10 cellular contexts compared by ENCODE assay signal in the genomic region with DNA sequence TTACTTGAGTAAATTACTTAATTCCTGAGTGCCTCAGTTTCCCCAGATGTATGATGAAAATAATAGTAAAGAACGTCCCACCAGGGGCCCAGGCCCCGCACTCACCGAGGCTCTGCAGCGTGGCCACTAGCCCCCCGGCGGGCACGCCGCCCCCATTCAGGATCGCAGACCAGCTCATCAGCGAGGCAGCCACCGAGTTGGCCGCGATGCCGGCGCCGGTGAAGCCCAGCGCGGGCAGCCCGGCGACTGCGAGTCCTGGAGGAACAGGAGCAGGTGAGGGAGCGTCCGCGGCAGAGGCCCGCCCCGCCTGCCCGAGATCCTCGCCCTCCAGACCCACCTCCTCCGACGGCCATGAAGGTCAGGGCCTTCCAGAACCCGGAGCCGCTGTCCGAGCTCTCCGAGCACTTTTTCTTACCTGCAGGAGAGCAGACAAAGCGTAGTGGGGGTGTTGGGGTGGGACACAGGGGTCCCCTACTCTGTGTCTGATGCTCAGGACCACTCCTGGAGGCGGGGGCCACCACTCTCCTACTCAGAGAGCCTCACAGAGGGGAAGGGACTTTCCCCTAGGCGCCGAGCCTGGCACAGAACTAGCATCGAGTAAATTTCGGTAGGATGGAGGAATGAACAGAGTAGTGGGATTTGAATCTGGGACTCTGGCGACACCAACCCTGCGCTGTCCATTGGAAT. TPM values are rescaled to one million over a fixed set of nuclear protein-coding genes. Genes with fewer than 3 reads are reported as not detected.
"Had no signal": no experiment of that assay in that cellular context is flagged by ENCODE, and none has a peak within 500 bp of the region (broad histone marks: within the 10 kb centered on the region; RNA-seq: fewer than 3 reads in every experiment).

No MANE protein-coding gene starts in this region.

- H3K27me3 ChIP-seq: brain microvascular endothelial cell, pancreas had no signal

- H3K36me3 Mint-ChIP-seq: neural progenitor cell had no signal

- H3K4me3 ChIP-seq: lung, neural progenitor cell had no signal

- H3K9me3 ChIP-seq: pancreas, SK-N-SH had no signal

- H3K27ac Mint-ChIP-seq: endodermal cell; neural progenitor cell; stimulated activated memory B cell treated with anti-CD40 and anti-IgM and Interleukin-4, amounts not matched to agents 10 μg/mL and 1 μg/mL and 100 μg/mL, for 72 hours had no signal

- H3K4me3 Mint-ChIP-seq: endodermal cell had no signal

- H3K9me3 Mint-ChIP-seq: endodermal cell; neural progenitor cell; stimulated activated memory B cell treated with anti-CD40 and anti-IgM and Interleukin-4, amounts not matched to agents 10 μg/mL and 1 μg/mL and 100 μg/mL, for 72 hours had no signal

- H3K36me3 ChIP-seq: brain microvascular endothelial cell, neural progenitor cell, pancreas, WERI-Rb-1 had no signal

- H3K27ac ChIP-seq: brain microvascular endothelial cell, neural progenitor cell, pancreas, WERI-Rb-1 had no signal

- H3K27me3 Mint-ChIP-seq: activated naive CD8-positive, alpha-beta T cell; stimulated activated memory B cell treated with anti-CD40 and anti-IgM and Interleukin-4, amounts not matched to agents 10 μg/mL and 1 μg/mL and 100 μg/mL, for 72 hours had no signal

RNA-seq across cellular contexts. Expression of gene FGR, which starts 33.3 kb away (rescaled TPM):
- total RNA-seq: endodermal cell, epithelial cell of proximal tubule had no signal
